2 cellular contexts compared by ENCODE assay signal in the genomic region with DNA sequence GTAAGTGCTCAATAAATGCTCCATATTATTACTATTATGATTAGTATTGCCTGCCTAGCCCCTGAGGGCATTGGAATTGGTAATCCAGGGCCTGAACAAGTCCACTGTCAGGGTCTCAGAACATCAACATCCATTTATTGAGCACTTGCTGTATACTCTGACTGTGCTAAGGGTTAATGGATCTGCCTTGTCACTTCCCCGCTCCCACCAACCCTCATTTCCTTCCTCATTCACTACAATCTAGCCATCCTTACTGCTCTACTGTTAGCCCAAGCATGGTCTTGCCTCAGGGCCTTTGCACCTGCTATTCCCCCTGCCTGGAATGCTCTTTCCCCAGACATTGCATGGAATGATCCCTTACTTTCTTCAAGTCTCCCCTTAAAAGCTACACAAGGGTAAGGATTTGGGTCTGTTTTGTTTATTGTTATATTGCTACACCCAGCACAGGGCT.
TF ChIP-seq lines count a peak whose summit lies in the region.

No MANE protein-coding gene starts in this region.

TF ChIP-seq in HepG2, 621 proteins besides CTCF, POLR2A, EP300 and RAD21:
- TF ChIP-seq ZMYM3 (CRISPR knock-in tag; IDR thresholded peaks at IDR 0.05), result peak; percentile 56
- TF ChIP-seq, protein P1, sequence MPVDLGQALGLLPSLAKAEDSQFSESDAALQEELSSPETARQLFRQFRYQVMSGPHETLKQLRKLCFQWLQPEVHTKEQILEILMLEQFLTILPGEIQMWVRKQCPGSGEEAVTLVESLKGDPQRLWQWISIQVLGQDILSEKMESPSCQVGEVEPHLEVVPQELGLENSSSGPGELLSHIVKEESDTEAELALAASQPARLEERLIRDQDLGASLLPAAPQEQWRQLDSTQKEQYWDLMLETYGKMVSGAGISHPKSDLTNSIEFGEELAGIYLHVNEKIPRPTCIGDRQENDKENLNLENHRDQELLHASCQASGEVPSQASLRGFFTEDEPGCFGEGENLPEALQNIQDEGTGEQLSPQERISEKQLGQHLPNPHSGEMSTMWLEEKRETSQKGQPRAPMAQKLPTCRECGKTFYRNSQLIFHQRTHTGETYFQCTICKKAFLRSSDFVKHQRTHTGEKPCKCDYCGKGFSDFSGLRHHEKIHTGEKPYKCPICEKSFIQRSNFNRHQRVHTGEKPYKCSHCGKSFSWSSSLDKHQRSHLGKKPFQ (CRISPR knock-in tag; IDR thresholded peaks at IDR 0.05; ENCODE audit: insufficient replicate concordance), result no peak
- TF ChIP-seq ZKSCAN8 (CRISPR knock-in tag; IDR thresholded peaks at IDR 0.05; ENCODE audit: borderline replicate concordance), result peak; percentile 99

TF ChIP-seq in WTC11, 78 proteins besides CTCF, POLR2A, EP300 and RAD21:
- TF ChIP-seq ZBTB21 (CRISPR knock-in tag; IDR thresholded peaks at IDR 0.05; ENCODE audit: borderline replicate concordance) (no peak), ZNF416 (CRISPR knock-in tag; IDR thresholded peaks at IDR 0.05) (no peak), RELA (CRISPR knock-in tag; IDR thresholded peaks at IDR 0.05; ENCODE audit: borderline replicate concordance) (no peak), NFE2L1 (CRISPR knock-in tag; IDR thresholded peaks at IDR 0.05) (no peak), ZNF138 (CRISPR knock-in tag; conservative IDR thresholded peaks at IDR 0.05) (no peak), MLX (CRISPR knock-in tag; IDR thresholded peaks at IDR 0.05) (no peak), KAT7 (CRISPR knock-in tag; IDR thresholded peaks at IDR 0.05; ENCODE audit: borderline replicate concordance) (no peak), GTF2I (CRISPR knock-in tag; conservative IDR thresholded peaks at IDR 0.05) (peak; percentile 82), NFYB (CRISPR knock-in tag; conservative IDR thresholded peaks at IDR 0.05; ENCODE audit: low read depth) (no peak), CDX4 (CRISPR knock-in tag; IDR thresholded peaks at IDR 0.05; ENCODE audit: borderline replicate concordance) (no peak), ZNF671 (CRISPR knock-in tag; IDR thresholded peaks at IDR 0.05) (0 out of 2 replicates have a peak, but pooled peaks have one; percentile 42), ZNF512 (CRISPR knock-in tag; IDR thresholded peaks at IDR 0.05; ENCODE audit: borderline replicate concordance) (no peak)
- TF ChIP-seq, protein P2, sequence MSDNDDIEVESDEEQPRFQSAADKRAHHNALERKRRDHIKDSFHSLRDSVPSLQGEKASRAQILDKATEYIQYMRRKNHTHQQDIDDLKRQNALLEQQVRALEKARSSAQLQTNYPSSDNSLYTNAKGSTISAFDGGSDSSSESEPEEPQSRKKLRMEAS (CRISPR knock-in tag; IDR thresholded peaks at IDR 0.05), result no peak
- TF ChIP-seq, protein P3, sequence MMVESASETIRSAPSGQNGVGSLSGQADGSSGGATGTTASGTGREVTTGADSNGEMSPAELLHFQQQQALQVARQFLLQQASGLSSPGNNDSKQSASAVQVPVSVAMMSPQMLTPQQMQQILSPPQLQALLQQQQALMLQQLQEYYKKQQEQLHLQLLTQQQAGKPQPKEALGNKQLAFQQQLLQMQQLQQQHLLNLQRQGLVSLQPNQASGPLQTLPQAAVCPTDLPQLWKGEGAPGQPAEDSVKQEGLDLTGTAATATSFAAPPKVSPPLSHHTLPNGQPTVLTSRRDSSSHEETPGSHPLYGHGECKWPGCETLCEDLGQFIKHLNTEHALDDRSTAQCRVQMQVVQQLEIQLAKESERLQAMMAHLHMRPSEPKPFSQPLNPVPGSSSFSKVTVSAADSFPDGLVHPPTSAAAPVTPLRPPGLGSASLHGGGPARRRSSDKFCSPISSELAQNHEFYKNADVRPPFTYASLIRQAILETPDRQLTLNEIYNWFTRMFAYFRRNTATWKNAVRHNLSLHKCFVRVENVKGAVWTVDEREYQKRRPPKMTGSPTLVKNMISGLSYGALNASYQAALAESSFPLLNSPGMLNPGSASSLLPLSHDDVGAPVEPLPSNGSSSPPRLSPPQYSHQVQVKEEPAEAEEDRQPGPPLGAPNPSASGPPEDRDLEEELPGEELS (CRISPR knock-in tag; IDR thresholded peaks at IDR 0.05), result no peak
TF ChIP-seq in WTC11: peak in this region for 2.
